In the genomic region with DNA sequence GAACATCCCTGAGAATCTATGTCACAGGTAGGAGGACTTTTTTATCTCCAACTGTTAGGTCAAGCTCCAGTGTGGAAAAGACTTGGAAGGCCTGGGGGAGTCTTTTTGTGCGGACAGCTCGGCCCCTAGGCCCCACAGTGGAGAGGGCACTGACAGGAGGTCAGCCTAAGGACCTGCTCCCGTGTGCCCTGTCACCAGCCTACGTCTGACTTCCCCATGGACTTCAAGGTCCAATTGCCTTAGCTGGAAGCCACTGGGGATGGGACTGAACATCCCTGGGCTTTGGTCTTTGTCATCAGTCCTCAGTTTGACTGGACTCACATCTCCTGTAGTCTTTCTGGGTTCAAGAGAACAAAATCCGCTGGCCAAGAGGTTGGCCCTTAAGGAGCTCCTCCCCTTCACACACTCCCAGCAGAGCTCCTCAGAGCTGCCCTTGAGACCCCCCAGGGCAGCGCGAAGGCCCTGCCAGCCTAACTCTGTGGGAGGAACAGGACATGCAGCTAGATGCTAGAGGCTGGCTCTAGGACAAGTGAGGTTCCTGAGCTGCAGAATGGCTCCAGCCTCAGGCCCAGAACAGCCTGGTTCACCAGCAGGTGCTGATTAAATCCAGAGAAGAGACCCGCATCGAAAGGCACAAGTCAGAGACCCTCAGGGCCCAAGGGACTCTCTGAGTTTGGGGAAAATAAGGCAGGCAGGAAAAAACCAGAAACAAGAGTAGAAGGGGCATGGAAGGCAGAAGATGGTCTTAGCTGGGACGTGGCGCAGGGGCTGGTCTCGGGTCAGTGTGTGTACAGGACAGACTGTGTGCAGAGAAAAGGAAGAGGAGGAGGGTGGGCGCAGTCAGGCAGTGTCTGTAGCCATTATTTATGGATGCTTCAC, we compare ENCODE assay signal across 1 cellular context.
TF ChIP-seq lines count a peak whose summit lies in the region.

No MANE protein-coding gene starts in this region.

TF ChIP-seq in IMR-90, 13 proteins besides CTCF, POLR2A, EP300 and RAD21:
- no peak for TF ChIP-seq MAFK (IDR thresholded peaks at IDR 0.05; ENCODE audit: low read depth, low read length)
TF ChIP-seq in IMR-90: peak in this region for 0.
